In the genomic region with DNA sequence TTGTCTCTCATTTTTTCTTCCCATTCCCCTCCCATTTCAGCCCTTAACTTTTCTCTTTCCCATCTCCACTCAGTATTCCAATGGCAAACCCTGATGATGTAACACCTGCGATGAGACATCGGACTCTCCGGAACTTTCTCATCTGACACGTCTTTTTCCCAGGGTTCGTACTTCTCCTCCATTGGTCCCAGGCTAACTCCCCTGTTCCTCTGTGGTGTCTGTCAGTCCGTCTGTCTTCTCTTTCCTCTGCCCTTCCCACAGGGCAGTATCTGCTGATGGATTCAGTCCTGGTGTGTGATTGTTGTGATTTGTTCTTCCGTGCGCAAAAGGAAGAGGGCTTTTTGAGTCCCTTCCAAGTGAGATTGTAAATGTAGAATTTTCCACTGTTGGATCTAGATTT, we compare ENCODE assay signal across 13 cellular contexts. TPM values are rescaled to one million over a fixed set of nuclear protein-coding genes. Genes with fewer than 3 reads are reported as not detected.
DNase-seq lines count a peak whose midpoint lies in the region; ATAC-seq and TF ChIP-seq lines count a peak whose summit lies in the region.
"Had no signal": no experiment of that assay in that cellular context is flagged by ENCODE, and none has a peak within 500 bp of the region (broad histone marks: within the 10 kb centered on the region; RNA-seq: fewer than 3 reads in every experiment).

No MANE protein-coding gene starts in this region.

- ATAC-seq in CD4-positive, CD25-positive, alpha-beta regulatory T cell (ENCODE audit: low read depth in 2 of 2): no peak
- ATAC-seq in activated naive CD4-positive, alpha-beta T cell treated with anti-CD3 and anti-CD28 coated beads, Interleukin-2, amount 50 U/mL, for 72 hours: no peak

- H3K56ac ChIP-seq in mesendoderm (ENCODE audit: low read length): peak overlapping the region; percentile 9

- peaks cover 0 to 1% (median 0%) of the 10 kb centered on the region in 7 donors for H3K9me3 Mint-ChIP-seq in CD4-positive, CD25-positive, alpha-beta regulatory T cell
- H3K9me3 Mint-ChIP-seq in activated naive CD4-positive, alpha-beta T cell treated with anti-CD3 and anti-CD28 coated beads, Interleukin-2, amount 50 U/mL, for 72 hours: no peaks in the 10 kb centered on the region

- no peak overlapping the region for H3K4me2 ChIP-seq in mesendoderm (ENCODE audit: low read length)

- in situ Hi-C loops in G401 (cut with HindIII; ENCODE audit: low sequenced_read_pairs): no loop called here

- no peak for TF ChIP-seq POLR2A in prostate gland (IDR thresholded peaks at IDR 0.05)

- no peak overlapping the region for H2BK15ac ChIP-seq in mesendoderm (replicated peaks; ENCODE audit: low read depth)

- no peaks in the 10 kb centered on the region for H3K27me3 ChIP-seq in CD4-positive, CD25-positive, alpha-beta regulatory T cell (ENCODE audit: control insufficient read depth, insufficient read depth, low read length)
- H3K27me3 ChIP-seq in mesendoderm (ENCODE audit: insufficient read depth, low read length, poor library complexity) (no peaks in the 10 kb centered on the region), prostate gland (replicated peaks; ENCODE audit: insufficient read depth) (no peaks in the 10 kb centered on the region)
- H3K27me3 ChIP-seq: esophagus squamous epithelium had no signal

- peaks cover 53% of the 10 kb centered on the region for H3K4me1 ChIP-seq in CD4-positive, CD25-positive, alpha-beta regulatory T cell (ENCODE audit: control insufficient read depth, insufficient read depth, low read length, poor library complexity, severe bottlenecking)
- H3K4me1 ChIP-seq in mesendoderm (ENCODE audit: control insufficient read depth, low read depth, low read length): no peaks in the 10 kb centered on the region
- peaks cover 2% of the 10 kb centered on the region for H3K4me1 ChIP-seq in prostate gland (replicated peaks)
- H3K4me1 ChIP-seq: parathyroid adenoma had no signal

- no peak overlapping the region for H3K18ac ChIP-seq in mesendoderm (ENCODE audit: low read length)

- no peak overlapping the region for H4K5ac ChIP-seq in mesendoderm (ENCODE audit: low read length)

- no peak overlapping the region for H2BK5ac ChIP-seq in mesendoderm (ENCODE audit: low read length)

- H2BK120ac ChIP-seq in mesendoderm (ENCODE audit: low read depth, low read length): no peak overlapping the region

- WGBS in mesendoderm (ENCODE audit: extremely low coverage, insufficient coverage, low lambda C conversion rate): no CpG with 5 or more reads among the region's 8 CpGs
- WGBS in prostate gland: 90% methylated on average over 8 of the region's 8 CpGs

- H3K4me1 Mint-ChIP-seq in CD4-positive, CD25-positive, alpha-beta regulatory T cell: peaks cover 17 to 63% (median 44%) of the 10 kb centered on the region in 4 donors

- no peak overlapping the region for H3K23ac ChIP-seq in mesendoderm (ENCODE audit: low read length)

- peak overlapping the region; percentile 27 for H3K4me3 ChIP-seq in CD4-positive, CD25-positive, alpha-beta regulatory T cell (ENCODE audit: low read depth, low read length)
- H3K4me3 ChIP-seq in mesendoderm (ENCODE audit: low read length): no peak overlapping the region
- no peak overlapping the region for H3K4me3 ChIP-seq in prostate gland
- H3K4me3 ChIP-seq: coronary artery, esophagus squamous epithelium had no signal

- DNase-seq in CD4-positive, CD25-positive, alpha-beta regulatory T cell: no peak
- peak; percentile 19 for DNase-seq in G401 (ENCODE audit: low spot score)
- no peak for DNase-seq in activated naive CD4-positive, alpha-beta T cell treated with anti-CD3 and anti-CD28 coated beads, Interleukin-2, amount 50 U/mL, for 72 hours (ENCODE audit: low spot score in 2 of 2)
- no peak for DNase-seq in mesendoderm
- DNase-seq in prostate gland (ENCODE audit: low spot score): no peak
- no peak for DNase-seq in kidney tubule cell (ENCODE audit: low spot score)
- no peak for DNase-seq in SIG-M5 (lab: John Stamatoyannopoulos, UW)
- no peak for DNase-seq in NCI-H82 (lab: John Stamatoyannopoulos, UW)
- DNase-seq: esophagus squamous epithelium, NCI-H1105, T1000 had no signal

- H4K8ac ChIP-seq in mesendoderm (ENCODE audit: low read depth, low read length): no peak overlapping the region

- no peaks in the 10 kb centered on the region for H3K36me3 Mint-ChIP-seq in CD4-positive, CD25-positive, alpha-beta regulatory T cell
- H3K36me3 Mint-ChIP-seq in activated naive CD4-positive, alpha-beta T cell treated with anti-CD3 and anti-CD28 coated beads, Interleukin-2, amount 50 U/mL, for 72 hours: peaks cover 0 to 9% of the 10 kb centered on the region in 2 donors

- no peaks in the 10 kb centered on the region for H3K9me3 ChIP-seq in CD4-positive, CD25-positive, alpha-beta regulatory T cell (ENCODE audit: control insufficient read depth in 2 of 2, low read length in 2 of 2)
- H3K9me3 ChIP-seq in prostate gland: no peaks in the 10 kb centered on the region
- H3K9me3 ChIP-seq: esophagus squamous epithelium had no signal

- H3K27ac Mint-ChIP-seq in CD4-positive, CD25-positive, alpha-beta regulatory T cell: peak overlapping the region; percentile 85 to 97 (median 92)
- peak overlapping the region; percentile 3 to 92 for H3K27ac Mint-ChIP-seq in activated naive CD4-positive, alpha-beta T cell treated with anti-CD3 and anti-CD28 coated beads, Interleukin-2, amount 50 U/mL, for 72 hours

- H3K27ac ChIP-seq in CD4-positive, CD25-positive, alpha-beta regulatory T cell (ENCODE audit: insufficient read depth, low read length, poor library complexity, severe bottlenecking): peak overlapping the region; percentile 82
- H3K27ac ChIP-seq in mesendoderm (ENCODE audit: low read depth, low read length) (no peak overlapping the region), prostate gland (no peak overlapping the region)
- H3K27ac ChIP-seq: coronary artery, parathyroid adenoma had no signal

- peak overlapping the region in 1 of 4 donors; percentile 16 for H3K4me3 Mint-ChIP-seq in CD4-positive, CD25-positive, alpha-beta regulatory T cell

- no peaks in the 10 kb centered on the region for H3K79me2 ChIP-seq in mesendoderm (ENCODE audit: control insufficient read depth, insufficient read depth, low read length)
- H3K79me2 ChIP-seq: parathyroid adenoma had no signal

- intact Hi-C loops in prostate gland (cut with DNase I): loop anchor here (5.0 to 10.0 kb wide), 2 partner anchors 179 to 527 kb away; partner anchors contain the start of gene ITLN2

- TF ChIP-seq CTCF in prostate gland (IDR thresholded peaks at IDR 0.05): no peak

- no peak overlapping the region for H2AK5ac ChIP-seq in mesendoderm (ENCODE audit: low read length)

- no peaks in the 10 kb centered on the region for H3K36me3 ChIP-seq in CD4-positive, CD25-positive, alpha-beta regulatory T cell (ENCODE audit: control insufficient read depth, insufficient read depth, low read length)
- H3K36me3 ChIP-seq in mesendoderm (ENCODE audit: control insufficient read depth, insufficient read depth, low read length) (peaks cover 9% of the 10 kb centered on the region), prostate gland (peaks cover 0 to 4% of the 10 kb centered on the region in 2 donors)

- no peaks in the 10 kb centered on the region for H3K79me1 ChIP-seq in mesendoderm (ENCODE audit: low read length)

- peaks cover 4% of the 10 kb centered on the region for H3K27me3 Mint-ChIP-seq in CD4-positive, CD25-positive, alpha-beta regulatory T cell

- H3K9ac ChIP-seq in mesendoderm (ENCODE audit: low read length): peak overlapping the region; percentile 35
- H3K9ac ChIP-seq: parathyroid adenoma had no signal

- H3K4ac ChIP-seq in mesendoderm (ENCODE audit: low read depth, low read length): no peak overlapping the region

RNA-seq across cellular contexts. Expression of gene VANGL2, which starts 27.7 kb away (rescaled TPM):
- 0.07 TPM for total RNA-seq in CD4-positive, CD25-positive, alpha-beta regulatory T cell
- not detected for polyA plus RNA-seq in CD4-positive, CD25-positive, alpha-beta regulatory T cell
- 1.0 and 3.0 TPM in 2 replicates for total RNA-seq in G401 (2014; rRNA removed; shearing (Covaris generic))
- total RNA-seq in activated naive CD4-positive, alpha-beta T cell treated with anti-CD3 and anti-CD28 coated beads, Interleukin-2, amount 50 U/mL, for 72 hours: under 1 TPM; 0.05 to 0.18 TPM
- 36.5 TPM for polyA plus RNA-seq in mesendoderm (2013, experiment 1 of 2)
- polyA plus RNA-seq in mesendoderm (2013, experiment 2 of 2): 35.7 TPM
- 10 to 100 TPM in 1 of 2 donors, 1 to 10 TPM in 1; 9.7 to 13.6 TPM for total RNA-seq in prostate gland
